Comparison of ENCODE assay signal across 15 cellular contexts in the genomic region with DNA sequence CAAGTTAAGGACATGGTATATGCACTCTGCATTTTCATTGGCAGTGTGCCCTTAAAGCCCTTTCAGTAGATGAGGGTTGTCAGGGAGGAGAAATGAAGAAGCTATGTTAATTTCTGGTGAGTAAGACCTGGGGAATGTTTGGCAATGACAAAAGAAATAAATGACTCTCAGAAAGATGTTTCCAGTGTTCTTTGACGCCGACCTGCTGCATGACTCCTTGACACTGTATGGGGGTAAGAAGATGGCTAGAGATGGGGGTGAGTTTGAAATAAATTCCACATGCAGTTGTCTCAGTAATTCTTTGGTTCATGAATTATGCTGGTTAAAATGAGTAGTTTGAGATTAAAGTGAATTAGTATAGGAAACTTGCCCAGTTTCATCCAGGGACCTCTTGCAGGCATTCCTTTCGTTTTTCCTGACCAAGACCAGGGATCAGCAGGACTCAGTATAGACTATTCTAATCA. TPM values are rescaled to one million over a fixed set of nuclear protein-coding genes. Genes with fewer than 3 reads are reported as not detected.
DNase-seq lines count a peak whose midpoint lies in the region; ATAC-seq and TF ChIP-seq lines count a peak whose summit lies in the region.
"Had no signal": no experiment of that assay in that cellular context is flagged by ENCODE, and none has a peak within 500 bp of the region (broad histone marks: within the 10 kb centered on the region; RNA-seq: fewer than 3 reads in every experiment).

No MANE protein-coding gene starts in this region.

- H3K79me2 ChIP-seq in ACC112 (ENCODE audit: control insufficient read depth, insufficient read depth, low read length, unreplicated experiment), result no peaks in the 10 kb centered on the region

- H3K9me3 Mint-ChIP-seq in stimulated activated memory B cell treated with anti-CD40 and anti-IgM and Interleukin-4, amounts not matched to agents 10 μg/mL and 1 μg/mL and 100 μg/mL, for 72 hours, result no peaks in the 10 kb centered on the region
- H3K9me3 Mint-ChIP-seq: activated naive CD4-positive, alpha-beta T cell treated with anti-CD3 and anti-CD28 coated beads for 36 hours; CD14-positive monocyte had no signal

- TF ChIP-seq CTCF in psoas muscle (IDR thresholded peaks at IDR 0.05), result no peak

- H3K27ac ChIP-seq in ACC112 (ENCODE audit: low read depth, low read length) (peak overlapping the region; percentile 75), psoas muscle (no peak overlapping the region)
- H3K27ac ChIP-seq: pancreas, SJCRH30 had no signal

- no peaks in the 10 kb centered on the region for H3K4me1 Mint-ChIP-seq in stimulated activated memory B cell treated with anti-CD40 and anti-IgM and Interleukin-4, amounts not matched to agents 10 μg/mL and 1 μg/mL and 100 μg/mL, for 72 hours

- H3K36me3 ChIP-seq in ACC112 (ENCODE audit: insufficient read depth, low read length) (peaks cover 13% of the 10 kb centered on the region), H7 (replicated peaks; ENCODE audit: control insufficient read depth, insufficient read depth, low read length) (no peaks in the 10 kb centered on the region; the same call in 1 of the 2 replicates), adipocyte (ENCODE audit: control insufficient read depth, insufficient read depth, low read length, severe bottlenecking) (peaks cover 66% of the 10 kb centered on the region), psoas muscle (ENCODE audit: insufficient read depth in 1 of 2, low read depth in 1 of 2) (peaks cover 3 to 62% of the 10 kb centered on the region in 2 donors)

- intact Hi-C loops in psoas muscle (cut with DNase I), result loop anchor here in 1 of 2 donors (10.0 kb wide), 1 partner anchor 128 kb away; a partner anchor contains a TSS

- 84 to 91% (median 90%) methylated on average over 3 of the region's 3 CpGs for whole genome bisulfite sequencing in psoas muscle, 3 donors

- no peak overlapping the region for H2AFZ ChIP-seq in ACC112 (ENCODE audit: low read length, unreplicated experiment)

- no peaks in the 10 kb centered on the region for H3K27me3 Mint-ChIP-seq in stimulated activated memory B cell treated with anti-CD40 and anti-IgM and Interleukin-4, amounts not matched to agents 10 μg/mL and 1 μg/mL and 100 μg/mL, for 72 hours

- H3K9ac ChIP-seq in adipocyte (ENCODE audit: low read length), result no peak overlapping the region

- no peak overlapping the region for H3K27ac Mint-ChIP-seq in stimulated activated memory B cell treated with anti-CD40 and anti-IgM and Interleukin-4, amounts not matched to agents 10 μg/mL and 1 μg/mL and 100 μg/mL, for 72 hours
- H3K27ac Mint-ChIP-seq: activated naive CD4-positive, alpha-beta T cell treated with anti-CD3 and anti-CD28 coated beads for 36 hours had no signal

- ATAC-seq in stimulated activated memory B cell treated with anti-CD40 and anti-IgM and Interleukin-4, amounts not matched to agents 10 μg/mL and 1 μg/mL and 100 μg/mL, for 72 hours, result no peak
- no peak for ATAC-seq in psoas muscle
- ATAC-seq: left colon, pancreas had no signal

- H3K4me3 ChIP-seq in ACC112 (ENCODE audit: low read depth, low read length) (peak overlapping the region; percentile 5; the same call in 1 of the 2 replicates), H7 (ENCODE audit: insufficient read depth, low read depth, low read length) (no peak overlapping the region), adipocyte (ENCODE audit: low read length) (no peak overlapping the region), psoas muscle (no peak overlapping the region)
- H3K4me3 ChIP-seq: pancreas, SJCRH30 had no signal

- H3K4me3 Mint-ChIP-seq in stimulated activated memory B cell treated with anti-CD40 and anti-IgM and Interleukin-4, amounts not matched to agents 10 μg/mL and 1 μg/mL and 100 μg/mL, for 72 hours, result no peak overlapping the region
- H3K4me3 Mint-ChIP-seq: activated naive CD4-positive, alpha-beta T cell treated with anti-CD3 and anti-CD28 coated beads for 36 hours; CD14-positive monocyte had no signal

- no peaks in the 10 kb centered on the region for H3K9me3 ChIP-seq in adipocyte (ENCODE audit: control insufficient read depth, low read length)
- H3K9me3 ChIP-seq in psoas muscle, result no peaks in the 10 kb centered on the region
- H3K9me3 ChIP-seq: pancreas, SJCRH30 had no signal

- DNase-seq in H7 (peak; percentile 25), adipocyte (ENCODE audit: low read depth) (peak; percentile 79), hepatic stellate cell (ENCODE audit: low spot score) (peak; percentile 55), NCI-H446 (lab: John Stamatoyannopoulos, UW) (no peak), DMS53 treated with DMSO at 0.1 percent for 48 hours (lab: John Stamatoyannopoulos, UW; ENCODE audit: unreplicated experiment) (no peak), psoas muscle (no peak)
- DNase-seq: activated CD4-positive, alpha-beta T cell treated with anti-CD3 and anti-CD28 coated beads for 48 hours; activated naive CD4-positive, alpha-beta T cell treated with anti-CD3 and anti-CD28 coated beads for 36 hours; left colon; NCI-H345; pancreas; SJCRH30 had no signal

- H3K4me1 ChIP-seq in ACC112 (ENCODE audit: control insufficient read depth, insufficient read depth, low read length, unreplicated experiment), result peaks cover 35% of the 10 kb centered on the region
- H3K4me1 ChIP-seq in adipocyte (ENCODE audit: control insufficient read depth, insufficient read depth, low read length), result peaks cover 10% of the 10 kb centered on the region
- peaks cover 3% of the 10 kb centered on the region for H3K4me1 ChIP-seq in psoas muscle

- H3K27me3 ChIP-seq in ACC112 (ENCODE audit: insufficient read depth, low read length) (no peaks in the 10 kb centered on the region), H7 (ENCODE audit: control insufficient read depth, insufficient read depth, low read length) (no peaks in the 10 kb centered on the region), adipocyte (replicated peaks; ENCODE audit: control insufficient read depth, insufficient read depth, low read length) (no peaks in the 10 kb centered on the region), psoas muscle (ENCODE audit: insufficient read depth in 3 of 3, low read length in 2 of 3) (no peaks in the 10 kb centered on the region)
- H3K27me3 ChIP-seq: pancreas, SJCRH30 had no signal

- H3K36me3 Mint-ChIP-seq in stimulated activated memory B cell treated with anti-CD40 and anti-IgM and Interleukin-4, amounts not matched to agents 10 μg/mL and 1 μg/mL and 100 μg/mL, for 72 hours, result peaks cover 59% of the 10 kb centered on the region

RNA-seq across cellular contexts. Expression of a gene that starts 5.9 kb away (rescaled TPM):
- 2.3 and 3.1 TPM in 2 replicates for total RNA-seq in H7 (2014; rRNA removed; shearing (Covaris generic))
- total RNA-seq in psoas muscle, result 1 to 10 TPM in 3 of 4 donors, under 1 TPM in 1; 0.98 to 4.8 (median 2.6) TPM
- polyA plus RNA-seq in psoas muscle, result 10 to 100 TPM in 1 of 3 donors, 1 to 10 TPM in 2; 1.3 to 10.3 (median 1.6) TPM

RNA-seq across cellular contexts. Expression of a gene that starts 5.9 kb away (rescaled TPM):
- total RNA-seq in H7 (2014; rRNA removed; shearing (Covaris generic)), result 39.2 and 41.7 TPM in 2 replicates
- total RNA-seq in psoas muscle, result 10 to 100 TPM; 24.2 to 28.5 (median 26.2) TPM
- 10 to 100 TPM; 24.8 to 57.1 (median 42.8) TPM for polyA plus RNA-seq in psoas muscle

RNA-seq across cellular contexts. Expression of a gene that starts 40.1 kb away (rescaled TPM):
- total RNA-seq in H7 (2014; rRNA removed; shearing (Covaris generic)), result 33.4 and 37.6 TPM in 2 replicates
- total RNA-seq in psoas muscle, result 10 to 100 TPM in 3 of 4 donors, 1 to 10 TPM in 1; 6.0 to 17.0 (median 12.8) TPM
- 1 to 10 TPM; 5.1 to 9.4 (median 9.3) TPM for polyA plus RNA-seq in psoas muscle

RNA-seq across cellular contexts. Expression of a gene that starts 40.5 kb away (rescaled TPM):
- total RNA-seq in H7 (2014; rRNA removed; shearing (Covaris generic)), result 26.6 and 29.3 TPM in 2 replicates
- 10 to 100 TPM; 17.1 to 25.0 (median 22.1) TPM for total RNA-seq in psoas muscle
- polyA plus RNA-seq in psoas muscle, result 10 to 100 TPM; 17.1 to 33.8 (median 21.1) TPM

RNA-seq across cellular contexts. Expression of a gene that starts 40.7 kb away (rescaled TPM):
- 22.8 and 30.2 TPM in 2 replicates for total RNA-seq in H7 (2014; rRNA removed; shearing (Covaris generic))
- 10 to 100 TPM; 21.1 to 28.4 (median 26.0) TPM for total RNA-seq in psoas muscle
- polyA plus RNA-seq in psoas muscle, result 10 to 100 TPM; 20.5 to 44.8 (median 28.3) TPM

Comparison
In these comparisons a context has a peak if more than half of its experiments do, and no peak if none do; other contexts are left out.
1. DNase-seq: peak in H7 (single experiment), adipocyte (single experiment) and hepatic stellate cell (single experiment); none in NCI-H446 (0 of 2), DMS53 treated with DMSO at 0.1 percent for 48 hours (single experiment) and psoas muscle (0 of 2).